8 cellular contexts compared by ENCODE assay signal in the genomic region with DNA sequence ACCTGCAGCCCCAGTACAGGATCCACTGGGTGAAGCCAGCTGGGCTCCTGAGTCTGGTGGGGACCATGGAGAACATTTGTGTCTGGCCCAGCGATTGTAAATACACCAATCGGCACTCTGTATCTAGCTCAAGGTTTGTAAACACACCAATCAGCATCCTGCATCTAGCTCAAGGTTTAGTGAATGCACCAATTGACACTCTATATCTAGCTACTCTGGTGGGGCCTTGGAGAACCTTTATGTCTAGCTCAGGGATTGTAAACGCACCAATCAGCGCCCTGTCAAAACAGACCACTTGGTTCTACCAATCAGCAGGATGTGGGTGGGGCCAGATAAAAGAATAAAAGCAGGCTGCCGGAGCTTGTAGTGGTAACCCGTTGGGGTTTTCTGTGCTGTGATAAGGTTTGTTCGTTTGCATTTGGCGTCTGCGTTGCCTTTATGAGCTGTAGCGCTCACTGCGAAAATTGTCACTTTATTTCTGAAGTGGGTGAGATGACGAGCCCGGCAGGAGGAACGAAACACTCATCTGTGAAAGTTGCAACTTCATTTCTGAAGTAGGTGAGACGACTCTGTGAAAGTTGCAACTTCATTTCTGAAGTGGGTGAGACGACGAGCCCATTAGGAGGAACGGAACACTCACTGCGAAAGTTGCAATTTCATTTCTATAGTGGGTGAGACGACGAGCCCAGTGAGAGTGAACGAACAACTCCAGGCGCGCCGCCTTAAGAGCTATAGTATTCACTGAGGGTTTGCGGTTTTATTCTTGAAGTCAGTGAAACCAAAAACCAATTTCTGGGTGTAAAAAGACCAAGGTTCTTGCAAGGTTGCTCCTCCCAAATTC. TPM values are rescaled to one million over a fixed set of nuclear protein-coding genes. Genes with fewer than 3 reads are reported as not detected.
DNase-seq lines count a peak whose midpoint lies in the region; ATAC-seq and TF ChIP-seq lines count a peak whose summit lies in the region.

No MANE protein-coding gene starts in this region.

- TF ChIP-seq CTCF in GM12865 (IDR thresholded peaks at IDR 0.05; ENCODE audit: insufficient read depth, low read depth, low read length, missing control alignments) (no peak), NB4 (IDR thresholded peaks at IDR 0.05; ENCODE audit: low read depth, low read length) (no peak)

- no peak for TF ChIP-seq POLR2A in NB4 (IDR thresholded peaks at IDR 0.05; ENCODE audit: extremely low read depth, insufficient read length)

- ATAC-seq in GM21723 (IDR thresholded peaks at IDR 0.05; ENCODE audit: unreplicated experiment), result peak; percentile 96

- DNase-seq in GM12865 (ENCODE audit: low read depth) (peak; percentile 99), NB4 (ENCODE audit: low read depth) (peak; percentile 49), activated T-helper 1 cell treated with Interleukin-2 at 50 U/mL for 16 hours (ENCODE audit: low read depth) (peak; percentile 36), SKM-1 treated with dmso at 0.1 percent for 144 hours (lab: John Stamatoyannopoulos, UW; ENCODE audit: unreplicated experiment) (no peak), occipital lobe (lab: John Stamatoyannopoulos, UW) (no peak), amygdala (lab: John Stamatoyannopoulos, UW) (no peak)
- DNase-seq in stimulated activated CD4-positive, alpha-beta T cell treated with anti-CD3 and anti-CD28 coated beads, Interleukin-12 subunit alpha, Interleukin-12 subunit beta, amount 100 ng/mL, for 24 hours (ENCODE audit: low read depth in 2 of 2), result peak; percentile 69 to 74

- H3K4me3 ChIP-seq in GM12865 (ENCODE audit: low read depth, low read length), result no peak overlapping the region
- H3K4me3 ChIP-seq in NB4 (ENCODE audit: low read depth, low read length), result peak overlapping the region; percentile 25

RNA-seq across cellular contexts. Expression of a gene that starts 31.1 kb away (rescaled TPM):
- total RNA-seq in occipital lobe, result 12.3 TPM

RNA-seq across cellular contexts. Expression of a gene that starts 37.1 kb away (rescaled TPM):
- total RNA-seq in occipital lobe, result 1.6 TPM

RNA-seq across cellular contexts. Expression of a gene that starts 59.5 kb away (rescaled TPM):
- 8.0 TPM for total RNA-seq in occipital lobe

Comparison
In these comparisons a context has a peak if more than half of its experiments do, and no peak if none do; other contexts are left out.
1. DNase-seq: peak in GM12865 (single experiment), NB4 (single experiment), activated T-helper 1 cell treated with Interleukin-2 at 50 U/mL for 16 hours (single experiment) and stimulated activated CD4-positive, alpha-beta T cell treated with anti-CD3 and anti-CD28 coated beads, Interleukin-12 subunit alpha, Interleukin-12 subunit beta, amount 100 ng/mL, for 24 hours (2 of 2); none in SKM-1 treated with dmso at 0.1 percent for 144 hours (single experiment), occipital lobe (single experiment) and amygdala (0 of 56).